In genomic region chrX:1391707-1392375, GRCh38 we compare ENCODE assay signal across 8 cellular contexts. TPM values are rescaled to one million over a fixed set of nuclear protein-coding genes. Genes with fewer than 3 reads are reported as not detected.
DNase-seq lines count a peak whose midpoint lies in the region; ATAC-seq and TF ChIP-seq lines count a peak whose summit lies in the region.

Gene SLC25A6 (minus strand): TSS chrX:1392113. CDS start chrX:1392009, 104 bp downstream.

- no TSS peak for BruUV-seq in PC-3 (replicated peaks; lab: Mats Ljungman, UMichigan)

- H3K9me3 Mint-ChIP-seq in activated naive CD8-positive, alpha-beta T cell (ENCODE audit: low read depth): no peaks in the 10 kb centered on the region

- DNase-seq in GM10266 (ENCODE audit: extremely low spot score) (peak; percentile 100), PC-3 (peak; percentile 94), heart left ventricle (peak; percentile 99 to 100 (median 99)), pulmonary artery endothelial cell (ENCODE audit: low read depth, low spot score) (peak; percentile 90), aorta (peak; percentile 99 to 100), NK-92 (lab: John Stamatoyannopoulos, UW; ENCODE audit: unreplicated experiment) (no peak)

- H3F3A ChIP-seq in PC-3 (ENCODE audit: low read length, unreplicated experiment): no peaks in the 10 kb centered on the region

- CTCF ChIA-PET in PC-3 (lab: Charles Lee): no interaction called here

- ATAC-seq in HG02571 (IDR thresholded peaks at IDR 0.05; ENCODE audit: unreplicated experiment) (peak; percentile 89), PC-3 (peak; percentile 96), heart left ventricle (peak; percentile 95 to 96 (median 96)), aorta (ENCODE audit: low FRiP score) (peak; percentile 99)

- H3K79me2 ChIP-seq in PC-3 (ENCODE audit: low read length): peaks cover 72% of the 10 kb centered on the region

- H3K27ac ChIP-seq in PC-3 (ENCODE audit: low read length) (peak within 1 kb of the TSS; percentile 97), heart left ventricle (peak within 1 kb of the TSS; percentile 97 to 100 (median 99)), aorta (ENCODE audit: low read depth in 1 of 2, low read length in 2 of 2) (peak within 1 kb of the TSS; percentile 20 to 90)

- H3K4me1 ChIP-seq in PC-3 (ENCODE audit: insufficient read depth, low read length): peaks cover 6% of the 10 kb centered on the region; the same call in 1 of the 2 replicates
- peaks cover 4 to 58% (median 45%) of the 10 kb centered on the region in 12 donors for H3K4me1 ChIP-seq in heart left ventricle
- H3K4me1 ChIP-seq in aorta (ENCODE audit: control insufficient read depth in 1 of 2, insufficient read depth in 2 of 2, low read length in 2 of 2): no peaks in the 10 kb centered on the region

- intact Hi-C loops in PC-3 (cut with micrococcal nuclease) (no loop called here), heart left ventricle (cut with DNase I) (loop anchor here in 8 of 10 donors (2.0 to 10.0 kb wide), 8 partner anchors 53 to 200 kb away; partner anchors contain the start of genes ASMTL (in 5 of the 8) and AKAP17A (in 1 of the 8)), aorta (cut with DNase I) (loop anchor here (1.0 to 5.0 kb wide), 4 partner anchors 60 to 1300 kb away; partner anchors contain the start of genes AKAP17A (in 1 of the 2), ASMTL (in 1 of the 2) and CD99 (in 1 of the 2))

- H3K4me2 ChIP-seq in PC-3 (ENCODE audit: low read length): peak within 1 kb of the TSS; percentile 96

- H3K36me3 ChIP-seq in PC-3 (ENCODE audit: low read depth, low read length) (peaks cover 39% of the 10 kb centered on the region), heart left ventricle (peaks cover 2 to 48% (median 42%) of the 10 kb centered on the region in 9 donors), aorta (ENCODE audit: control insufficient read depth in 1 of 2, insufficient read depth in 2 of 2, low read length in 1 of 2) (peaks cover 0 to 9% of the 10 kb centered on the region in 2 donors)

- H3K4me3 ChIP-seq in PC-3 (ENCODE audit: low read length) (peak within 1 kb of the TSS; percentile 97), heart left ventricle (peak within 1 kb of the TSS; percentile 78 to 100 (median 95)), aorta (ENCODE audit: low read length in 2 of 2) (peak within 1 kb of the TSS; percentile 72 to 81)

- peak within 1 kb of the TSS; percentile 93 for H3K27ac Mint-ChIP-seq in activated naive CD8-positive, alpha-beta T cell

- no peaks in the 10 kb centered on the region for H3K27me3 ChIP-seq in PC-3 (ENCODE audit: low read length)
- no peaks in the 10 kb centered on the region for H3K27me3 ChIP-seq in heart left ventricle
- H3K27me3 ChIP-seq in aorta (ENCODE audit: control insufficient read depth in 1 of 2, insufficient read depth in 2 of 2, low read length in 1 of 2): no peaks in the 10 kb centered on the region

- no peaks in the 10 kb centered on the region for H3K9me2 ChIP-seq in PC-3 (replicated peaks; ENCODE audit: low read length)

- TF ChIP-seq POLR2A in heart left ventricle (IDR thresholded peaks at IDR 0.05): peak; percentile 90 to 96

- H3K9me3 ChIP-seq in PC-3 (ENCODE audit: low read length) (no peaks in the 10 kb centered on the region), heart left ventricle (no peaks in the 10 kb centered on the region), aorta (ENCODE audit: control insufficient read depth, low read length) (no peaks in the 10 kb centered on the region)

- H4K20me1 ChIP-seq in PC-3 (ENCODE audit: low read length): peaks cover 46% of the 10 kb centered on the region

- peak within 1 kb of the TSS; percentile 69 for H2AFZ ChIP-seq in PC-3 (ENCODE audit: low read length)

- H3K4me1 Mint-ChIP-seq in activated naive CD8-positive, alpha-beta T cell (ENCODE audit: low read depth): peaks cover 55% of the 10 kb centered on the region

- WGBS in heart left ventricle, 4 donors: 0 to 1% (median 0%) methylated on average over 24 to 90 of the region's 90 CpGs
- WGBS in aorta, 2 donors: 1% methylated on average over 77 to 90 of the region's 90 CpGs

- H3K9ac ChIP-seq in PC-3 (ENCODE audit: low read length): peak within 1 kb of the TSS; percentile 100

- no peak for TF ChIP-seq CTCF in GM10266 (IDR thresholded peaks at IDR 0.05; ENCODE audit: control insufficient read depth, insufficient read depth, low read depth, missing control alignments)
- TF ChIP-seq CTCF in PC-3 (conservative IDR thresholded peaks at IDR 0.05; ENCODE audit: low read depth, low read length): no peak
- peak in 5 of 12 donors; percentile 8 to 46 (median 28) for TF ChIP-seq CTCF in heart left ventricle (IDR thresholded peaks at IDR 0.05)

- peaks cover 7% of the 10 kb centered on the region for H3K36me3 Mint-ChIP-seq in activated naive CD8-positive, alpha-beta T cell

- H3K27me3 Mint-ChIP-seq in activated naive CD8-positive, alpha-beta T cell: no peaks in the 10 kb centered on the region

- POLR2A ChIA-PET in PC-3 (lab: Charles Lee; ENCODE audit: unreplicated experiment): no interaction called here

- peak within 1 kb of the TSS; percentile 91 for H3K4me3 Mint-ChIP-seq in activated naive CD8-positive, alpha-beta T cell

RNA-seq across cellular contexts. Expression of gene SLC25A6, which starts in this region (rescaled TPM):
- total RNA-seq in PC-3 (2014; rRNA removed) (169 and 178 TPM in 2 replicates), heart left ventricle (100 to 1,000 TPM; 109 to 197 (median 129) TPM), pulmonary artery endothelial cell (173 and 256 TPM in 2 replicates), aorta (100 to 1,000 TPM; 207 to 212 TPM)
- polyA plus RNA-seq in heart left ventricle (100 to 1,000 TPM in 1 of 2 donors, 10 to 100 TPM in 1; 78.2 to 232 TPM), aorta (100 to 1,000 TPM; 316 to 348 TPM)
